18 cellular contexts compared by ENCODE assay signal in the genomic region with DNA sequence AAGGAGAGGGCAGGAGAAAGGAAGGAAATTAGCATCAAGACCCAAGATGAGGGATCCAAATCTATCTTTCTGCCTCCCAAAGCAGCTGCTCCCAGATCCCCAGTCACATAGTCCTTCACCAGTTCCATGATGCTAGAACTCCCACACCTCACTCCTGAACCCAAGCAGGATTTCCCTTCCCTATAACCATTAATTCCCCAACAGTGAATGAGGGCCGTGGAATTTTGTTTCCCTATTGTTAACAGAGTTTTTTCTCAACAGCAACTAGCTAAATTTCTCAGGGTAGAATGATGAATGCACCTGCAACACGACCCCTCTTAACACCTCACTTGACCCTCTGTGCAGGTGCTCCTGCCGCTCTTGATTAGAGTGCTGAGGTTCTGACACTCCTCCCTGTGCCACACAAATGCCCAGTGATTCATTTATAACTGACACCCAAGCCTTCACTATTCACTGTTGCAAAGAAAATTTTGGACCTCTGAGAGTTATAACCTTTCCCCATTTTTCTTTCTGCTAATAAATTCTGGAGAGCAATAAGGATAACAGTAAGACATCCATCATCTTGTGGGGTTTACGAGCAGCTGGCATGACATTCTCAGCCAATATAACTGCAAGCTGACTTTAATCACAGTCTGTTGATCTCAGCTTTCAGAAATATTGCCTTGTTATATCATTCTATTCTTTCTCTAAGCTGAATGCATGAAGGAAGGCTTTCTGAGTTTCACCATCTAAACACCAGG.
"Had no signal": no experiment of that assay in that cellular context is flagged by ENCODE, and none has a peak within 500 bp of the region (broad histone marks: within the 10 kb centered on the region; RNA-seq: fewer than 3 reads in every experiment).

No MANE protein-coding gene starts in this region.

- DNase-seq: activated CD4-positive, alpha-beta T cell treated with anti-CD3 and anti-CD28 coated beads, Interleukin-2, amount 10 ng/mL, durations not matched to agents 24 days and 14 days; activated CD4-positive, CD25-positive, alpha-beta regulatory T cell; activated CD8-positive, alpha-beta memory T cell treated with anti-CD3 and anti-CD28 coated beads for 24 hours; activated naive CD8-positive, alpha-beta T cell treated with anti-CD3 and anti-CD28 coated beads for 36 hours; brain microvascular endothelial cell; effector CD8-positive, alpha-beta T cell; esophagus squamous epithelium; foreskin fibroblast; left ventricle myocardium superior; natural killer cell; posterior cingulate gyrus; retina; stimulated activated CD4-positive, alpha-beta T cell treated with anti-CD3 and anti-CD28 coated beads, Interleukin-2, amount 100 ng/mL, for 48 hours; stimulated activated naive B cell treated with anti-CD40 and anti-IgM and Interleukin-4, amounts not matched to agents 10 μg/mL and 1 μg/mL and 100 μg/mL, for 72 hours; thyroid gland had no signal

- H3K27ac Mint-ChIP-seq: activated CD4-positive, alpha-beta T cell treated with anti-CD3 and anti-CD28 coated beads, Interleukin-2, amount 10 ng/mL, durations not matched to agents 24 days and 14 days; activated naive CD8-positive, alpha-beta T cell treated with anti-CD3 and anti-CD28 coated beads for 36 hours; activated T-helper 1 cell treated with anti-CD3 and anti-CD28 coated beads, Interleukin-12 subunit alpha, Interleukin-12 subunit beta, Interleukin-2, Interleukin-4 antibody, amounts not matched to agents 30 ng/mL and 10 ng/mL and 1 ng/mL, durations not matched to agents 14 hours and 24 hours and 36 hours; memory B cell; natural killer cell; stimulated activated naive B cell treated with anti-CD40 and anti-IgM and Interleukin-4, amounts not matched to agents 10 μg/mL and 1 μg/mL and 100 μg/mL, for 72 hours had no signal

- ATAC-seq: natural killer cell; stimulated activated naive B cell treated with anti-CD40 and anti-IgM and Interleukin-4, amounts not matched to agents 10 μg/mL and 1 μg/mL and 100 μg/mL, for 72 hours had no signal

- H3K36me3 Mint-ChIP-seq: natural killer cell had no signal

- H3K9me3 Mint-ChIP-seq: natural killer cell had no signal

- H3K4me1 Mint-ChIP-seq: central memory CD8-positive, alpha-beta T cell; natural killer cell had no signal

- H3K4me3 Mint-ChIP-seq: activated CD4-positive, alpha-beta T cell treated with anti-CD3 and anti-CD28 coated beads, Interleukin-2, amount 10 ng/mL, durations not matched to agents 24 days and 14 days; activated naive CD8-positive, alpha-beta T cell treated with anti-CD3 and anti-CD28 coated beads for 36 hours; activated T-helper 1 cell treated with anti-CD3 and anti-CD28 coated beads, Interleukin-12 subunit alpha, Interleukin-12 subunit beta, Interleukin-2, Interleukin-4 antibody, amounts not matched to agents 30 ng/mL and 10 ng/mL and 1 ng/mL, durations not matched to agents 14 hours and 24 hours and 36 hours; central memory CD8-positive, alpha-beta T cell; memory B cell; natural killer cell; stimulated activated naive B cell treated with anti-CD40 and anti-IgM and Interleukin-4, amounts not matched to agents 10 μg/mL and 1 μg/mL and 100 μg/mL, for 72 hours had no signal
